31 cellular contexts compared by ENCODE assay signal in genomic region chr12:110278137-110278536, GRCh38. TPM values are rescaled to one million over a fixed set of nuclear protein-coding genes. Genes with fewer than 3 reads are reported as not detected.
DNase-seq lines count a peak whose midpoint lies in the region; ATAC-seq, FAIRE-seq and TF ChIP-seq lines count a peak whose summit lies in the region.
"Had no signal": no experiment of that assay in that cellular context is flagged by ENCODE, and none has a peak within 500 bp of the region (broad histone marks: within the 10 kb centered on the region; RNA-seq: fewer than 3 reads in every experiment).

No MANE protein-coding gene starts in this region.

- H3K4me3 Mint-ChIP-seq in nephron progenitor cell: peak overlapping the region; percentile 57
- H3K4me3 Mint-ChIP-seq: activated naive CD8-positive, alpha-beta T cell treated with anti-CD3 and anti-CD28 coated beads, Interleukin-2, amount 10 ng/mL, durations not matched to agents 7 days and 5 days; activated T-cell treated with anti-CD3 and anti-CD28 coated beads, Interleukin-2, amount 50 U/mL, for 24 hours; central memory CD8-positive, alpha-beta T cell; stimulated activated naive CD8-positive, alpha-beta T cell treated with anti-CD3 and anti-CD28 coated beads, Interleukin-15, amount 100 ng/mL, for 72 hours had no signal

- CTCF ChIA-PET in HepG2 (lab: Yijun Ruan, JAX; ENCODE audit: low intra/inter-chr PET ratio, low total read pairs): no interaction called here

- intact Hi-C loops in HepG2 (cut with micrococcal nuclease; ENCODE audit: unreplicated experiment) (no loop called here), right lobe of liver (cut with DNase I) (no loop called here), lower lobe of right lung (cut with DNase I) (no loop called here)

- FAIRE-seq in HepG2 (lab: Jason Lieb, UNC) (no peak), RCC 7860 (lab: Jason Lieb, UNC) (no peak)
- FAIRE-seq: GM18507, GM19239 had no signal

- in situ Hi-C loops in HepG2 (cut with HindIII; ENCODE audit: extremely low pct_ligation_motif_present, low pct_unique_long_range_greater_than_20kb): no loop called here

- 0 out of 5 replicates have a peak, but pooled peaks cover 0 to 3% of the 10 kb centered on the region in 2 experiments for H3K36me3 ChIP-seq in HepG2 (replicated peaks in 1 of 2; ENCODE audit: control insufficient read depth in 1 of 2, insufficient read depth in 2 of 2, low read length in 2 of 2)
- H3K36me3 ChIP-seq in right lobe of liver: no peaks in the 10 kb centered on the region
- H3K36me3 ChIP-seq in lower lobe of right lung: no peaks in the 10 kb centered on the region
- H3K36me3 ChIP-seq: left lung, thoracic aorta, vagina had no signal

- H3K27me3 ChIP-seq in HepG2 (ENCODE audit: control insufficient read depth in 1 of 2, insufficient read depth in 2 of 2, low read length in 2 of 2): no peaks in the 10 kb centered on the region
- H3K27me3 ChIP-seq in right lobe of liver: no peaks in the 10 kb centered on the region
- no peaks in the 10 kb centered on the region for H3K27me3 ChIP-seq in lower lobe of right lung (ENCODE audit: low read depth)
- H3K27me3 ChIP-seq: BE2C, left lung, vagina had no signal

- TF ChIP-seq EP300 in HepG2 (IDR thresholded peaks at IDR 0.05; ENCODE audit: low read depth in 2 of 2, low read length in 2 of 2) (no peak), HepG2 (CRISPR knock-in tag; IDR thresholded peaks at IDR 0.05; ENCODE audit: borderline replicate concordance) (no peak)

- H3K9me3 ChIP-seq in HepG2 (ENCODE audit: low read length) (no peaks in the 10 kb centered on the region), right lobe of liver (no peaks in the 10 kb centered on the region), lower lobe of right lung (no peaks in the 10 kb centered on the region)
- H3K9me3 ChIP-seq: BE2C, left lung, thoracic aorta, vagina had no signal

- POLR2A ChIA-PET in HepG2 (lab: Yijun Ruan, JAX): interaction anchor here (1.3 to 5.5 kb wide), 3 partner anchors 8 to 30 kb away, joined by 6 to 77 read pairs (median 44); no protein-coding TSS in a partner anchor

- BruUV-seq in HepG2 (replicated peaks; lab: Mats Ljungman, UMichigan): no TSS peak

- H2AFZ ChIP-seq in HepG2 (ENCODE audit: low read length): no peak overlapping the region
- H2AFZ ChIP-seq: GM23248 had no signal

- H3K9ac ChIP-seq in HepG2 (ENCODE audit: insufficient read depth, low read depth, low read length): no peak overlapping the region
- H3K9ac ChIP-seq: GM23248 had no signal

- ATAC-seq in HepG2: no peak
- ATAC-seq in right lobe of liver: no peak
- no peak for ATAC-seq in lower lobe of right lung
- ATAC-seq: left lung; stimulated activated naive CD8-positive, alpha-beta T cell treated with anti-CD3 and anti-CD28 coated beads, Interleukin-15, amount 100 ng/mL, for 72 hours had no signal

- peak overlapping the region; percentile 16 for H3K27ac Mint-ChIP-seq in nephron progenitor cell
- H3K27ac Mint-ChIP-seq: activated naive CD8-positive, alpha-beta T cell treated with anti-CD3 and anti-CD28 coated beads, Interleukin-2, amount 10 ng/mL, durations not matched to agents 7 days and 5 days; activated T-cell treated with anti-CD3 and anti-CD28 coated beads, Interleukin-2, amount 50 U/mL, for 24 hours; stimulated activated naive CD8-positive, alpha-beta T cell treated with anti-CD3 and anti-CD28 coated beads, Interleukin-15, amount 100 ng/mL, for 72 hours had no signal

- TF ChIP-seq CTCF in HepG2 (CRISPR knock-in tag; IDR thresholded peaks at IDR 0.05): no peak
- no peak for TF ChIP-seq CTCF in right lobe of liver (IDR thresholded peaks at IDR 0.05)
- TF ChIP-seq CTCF in nephron progenitor cell (IDR thresholded peaks at IDR 0.05): no peak
- no peak for TF ChIP-seq CTCF in lower lobe of right lung (IDR thresholded peaks at IDR 0.05)

- TF ChIP-seq RAD21 in HepG2 (CRISPR knock-in tag; IDR thresholded peaks at IDR 0.05): no peak

- WGBS in HepG2 (ENCODE audit: low lambda C conversion rate): 0% methylated on average over 1 of the region's 1 CpG
- 40% methylated on average over 1 of the region's 1 CpG for WGBS in right lobe of liver (ENCODE audit: insufficient coverage, low coverage, low lambda C conversion rate, missing lambda C conversion rate)

- H3K9me3 Mint-ChIP-seq in nephron progenitor cell: no peaks in the 10 kb centered on the region
- H3K9me3 Mint-ChIP-seq: activated naive CD8-positive, alpha-beta T cell treated with anti-CD3 and anti-CD28 coated beads, Interleukin-2, amount 10 ng/mL, durations not matched to agents 7 days and 5 days; activated T-cell treated with anti-CD3 and anti-CD28 coated beads, Interleukin-2, amount 50 U/mL, for 24 hours; central memory CD8-positive, alpha-beta T cell; stimulated activated naive CD8-positive, alpha-beta T cell treated with anti-CD3 and anti-CD28 coated beads, Interleukin-15, amount 100 ng/mL, for 72 hours had no signal

- H3K79me2 ChIP-seq in HepG2 (ENCODE audit: insufficient read depth, low read length): peaks cover 16% of the 10 kb centered on the region

- no peak for DNase-seq in HepG2 (ENCODE audit: low spot score)
- DNase-seq in right lobe of liver: no peak
- DNase-seq in cerebellar cortex (ENCODE audit: low spot score): peak; percentile 44
- no peak for DNase-seq in nephron progenitor cell
- no peak for DNase-seq in anterior cingulate cortex (lab: John Stamatoyannopoulos, UW)
- no peak for DNase-seq in lower lobe of right lung
- no peak for DNase-seq in activated T-cell treated with anti-CD3 and anti-CD28 coated beads for 4 hours
- no peak for DNase-seq in RCC 7860 (ENCODE audit: low spot score)
- DNase-seq: ACHN; activated CD4-positive, alpha-beta T cell treated with anti-CD3 and anti-CD28 coated beads for 48 hours; activated gamma-delta T cell; activated naive CD8-positive, alpha-beta T cell treated with anti-CD3 and anti-CD28 coated beads, Interleukin-2, amount 10 ng/mL, durations not matched to agents 7 days and 5 days; activated T-cell treated with anti-CD3 and anti-CD28 coated beads, Interleukin-2, amount 50 U/mL, for 24 hours; BE2C; DMS 273 treated with DMSO at 0.1 percent for 48 hours; foreskin melanocyte; GM23248; hypothalamus; Kasumi-1; left lung; MV-4-11; NCI-H187; RPMI8226; stimulated activated CD4-positive, alpha-beta T cell treated with anti-CD3 and anti-CD28 coated beads, Interleukin-2, amount 100 ng/mL, for 24 hours; stimulated activated naive CD8-positive, alpha-beta T cell treated with anti-CD3 and anti-CD28 coated beads, Interleukin-15, amount 100 ng/mL, for 72 hours; WERI-Rb-1 had no signal

- H3K4me1 ChIP-seq in HepG2 (ENCODE audit: insufficient read depth, low read length) (peaks cover 43% of the 10 kb centered on the region), right lobe of liver (peaks cover 0 to 12% (median 5%) of the 10 kb centered on the region in 4 donors), lower lobe of right lung (peaks cover 16% of the 10 kb centered on the region)

- TF ChIP-seq POLR2A in HepG2 (IDR thresholded peaks at IDR 0.05; ENCODE audit: insufficient read depth in 1 of 2, low read depth in 2 of 2, low read length in 2 of 2): no peak
- no peak for TF ChIP-seq POLR2A in right lobe of liver (IDR thresholded peaks at IDR 0.05)

- H4K20me1 ChIP-seq in HepG2 (ENCODE audit: insufficient read depth, low read length): peaks cover 4% of the 10 kb centered on the region

- H3K4me2 ChIP-seq in HepG2 (ENCODE audit: low read depth, low read length): peak overlapping the region; percentile 29

- H3K27ac ChIP-seq in HepG2 (ENCODE audit: extremely low read length, insufficient read depth, low read length): no peak overlapping the region
- no peak overlapping the region for H3K27ac ChIP-seq in right lobe of liver
- H3K27ac ChIP-seq in lower lobe of right lung: no peak overlapping the region
- H3K27ac ChIP-seq: GM23248, left lung, vagina, WERI-Rb-1 had no signal

- H3K36me3 Mint-ChIP-seq in nephron progenitor cell (ENCODE audit: low read depth): no peaks in the 10 kb centered on the region

- H3K4me3 ChIP-seq in HepG2 (replicated peaks in 1 of 3; ENCODE audit: insufficient read depth in 1 of 3, low read depth in 2 of 3, low read length in 3 of 3) (no peak overlapping the region), right lobe of liver (no peak overlapping the region), lower lobe of right lung (no peak overlapping the region)
- H3K4me3 ChIP-seq: GM23248, left lung, thoracic aorta, vagina had no signal

- H3K4me1 Mint-ChIP-seq in nephron progenitor cell: peaks cover 48% of the 10 kb centered on the region

- H3K27me3 Mint-ChIP-seq in nephron progenitor cell (ENCODE audit: low read depth, poor library complexity): peaks cover 10% of the 10 kb centered on the region
- H3K27me3 Mint-ChIP-seq: central memory CD8-positive, alpha-beta T cell had no signal

TF ChIP-seq in HepG2, 621 proteins besides CTCF, POLR2A, EP300 and RAD21 (continues in another document):
- peak; percentile 86 for TF ChIP-seq BCL6 (CRISPR knock-in tag; IDR thresholded peaks at IDR 0.05)
- TF ChIP-seq SAP130 (CRISPR knock-in tag; IDR thresholded peaks at IDR 0.05; ENCODE audit: low read depth): peak; percentile 23; the same call in 1 of the 2 replicates
- peak; percentile 39 for TF ChIP-seq TBL1XR1 (IDR thresholded peaks at IDR 0.05; ENCODE audit: borderline replicate concordance, low read length, partially characterized antibody)

RNA-seq across cellular contexts. Expression of gene ATP2A2, which starts 2.9 kb away (rescaled TPM):
- total RNA-seq in HepG2 (2016; rRNA removed; fragmentation: Illumina TruSeq; extraction: Trizol) (79.2 and 85.5 TPM in 2 replicates), right lobe of liver (100 to 1,000 TPM in 4 of 6 experiments, 10 to 100 TPM in 2; 95.6 to 155 (median 113) TPM), lower lobe of right lung (156 TPM)
- total RNA-seq in HepG2 (2016; cell fraction: cytosol; rRNA removed; fragmentation: Illumina TruSeq; extraction: Trizol; ENCODE audit: low read depth): 16.6 and 18.3 TPM in 2 replicates
- 64.3 and 88.8 TPM in 2 replicates for total RNA-seq in HepG2 (2016; cell fraction: insoluble cytoplasmic fraction; rRNA removed; fragmentation: Illumina TruSeq; extraction: Trizol)
- 50.1 and 58.3 TPM in 2 replicates for total RNA-seq in HepG2 (2016; cell fraction: membrane; rRNA removed; fragmentation: Illumina TruSeq; extraction: Trizol)
- total RNA-seq in HepG2 (2016; cell fraction: nucleus; rRNA removed; fragmentation: Illumina TruSeq; extraction: Trizol): 162 and 186 TPM in 2 replicates
- 35.4 and 40.8 TPM in 2 replicates for polyA plus RNA-seq in HepG2 (2011; rRNA removed)
- 19.8 and 24.8 TPM in 2 replicates for polyA plus RNA-seq in HepG2 (2011; cell fraction: cytosol; rRNA removed)
- 106 and 112 TPM in 2 replicates for polyA plus RNA-seq in HepG2 (2011; cell fraction: nucleus; rRNA removed)
- 95.4 and 109 TPM in 2 replicates for polyA plus RNA-seq in HepG2 (2012)
- 7.7 and 8.0 TPM in 2 replicates for polyA plus RNA-seq in HepG2 (2016; cell fraction: cytosol; fragmentation: Illumina TruSeq; extraction: Trizol; ENCODE audit: low read depth)
- polyA plus RNA-seq in HepG2 (2016; cell fraction: insoluble cytoplasmic fraction; fragmentation: Illumina TruSeq; extraction: Trizol; ENCODE audit: low read depth): 52.2 and 68.9 TPM in 2 replicates
- polyA plus RNA-seq in HepG2 (2016; cell fraction: membrane; fragmentation: Illumina TruSeq; extraction: Trizol; ENCODE audit: low read depth): 23.7 and 31.5 TPM in 2 replicates
- 193 and 199 TPM in 2 replicates for polyA plus RNA-seq in HepG2 (2016; cell fraction: nucleus; fragmentation: Illumina TruSeq; extraction: Trizol; ENCODE audit: insufficient read depth, low read depth)
- polyA minus RNA-seq in HepG2 (2011; rRNA and poly(A)+ RNA removed; ENCODE audit: low replicate concordance): 88.2 and 101 TPM in 2 replicates
- 63.9 and 75.1 TPM in 2 replicates for polyA minus RNA-seq in HepG2 (2011; cell fraction: cytosol; rRNA and poly(A)+ RNA removed)
- polyA minus RNA-seq in HepG2 (2011; cell fraction: nucleus; rRNA and poly(A)+ RNA removed): 126 and 131 TPM in 2 replicates
